28 cellular contexts compared by ENCODE assay signal in the genomic region with DNA sequence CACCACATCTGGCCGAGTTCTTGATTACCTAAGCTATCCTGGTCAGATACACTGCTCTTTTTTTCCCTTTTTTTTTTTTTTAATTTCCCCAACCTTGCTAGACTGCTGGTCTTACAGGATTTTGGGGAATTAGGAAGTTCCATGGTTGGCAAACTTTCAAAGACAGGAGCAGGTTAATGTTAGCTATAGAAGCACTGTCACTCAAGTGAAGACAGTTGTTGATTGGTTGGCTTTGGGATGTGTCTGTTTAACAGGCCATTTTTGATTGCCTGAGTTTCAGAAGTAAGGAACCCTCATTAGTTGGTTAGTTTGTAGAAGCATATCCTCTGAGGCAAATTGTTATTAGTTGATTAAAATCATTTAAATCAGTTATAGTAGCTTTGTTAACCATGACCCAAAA. TPM values are rescaled to one million over a fixed set of nuclear protein-coding genes. Genes with fewer than 3 reads are reported as not detected.
A peak's percentile ranks its signal among the peaks of the same experiment; 100 is the strongest.
DNase-seq lines count a peak whose midpoint lies in the region; ATAC-seq, FAIRE-seq and TF ChIP-seq lines count a peak whose summit lies in the region.
"Had no signal": no experiment of that assay in that cellular context is flagged by ENCODE, and none has a peak within 500 bp of the region (broad histone marks: within the 10 kb centered on the region; RNA-seq: fewer than 3 reads in every experiment).

No MANE protein-coding gene starts in this region.

- H3K27me3 Mint-ChIP-seq in T-helper 1 cell treated with Interleukin-12 subunit alpha and Interleukin-12 subunit beta and Interleukin-4 antibody, amounts not matched to agents 30 μg/mL and 1 μg/mL, for 36 hours (ENCODE audit: low read depth): no peaks in the 10 kb centered on the region
- H3K27me3 Mint-ChIP-seq in activated naive CD8-positive, alpha-beta T cell treated with anti-CD3 and anti-CD28 coated beads, Interleukin-2, amount 50 U/mL, for 24 hours: no peaks in the 10 kb centered on the region
- no peaks in the 10 kb centered on the region for H3K27me3 Mint-ChIP-seq in naive thymus-derived CD8-positive, alpha-beta T cell
- H3K27me3 Mint-ChIP-seq: stimulated activated memory B cell treated with anti-CD40 and anti-IgM and Interleukin-4, amounts not matched to agents 10 μg/mL and 1 μg/mL and 100 μg/mL, for 72 hours had no signal

- H3K36me3 Mint-ChIP-seq in T-helper 1 cell treated with Interleukin-12 subunit alpha and Interleukin-12 subunit beta and Interleukin-4 antibody, amounts not matched to agents 30 μg/mL and 1 μg/mL, for 36 hours (ENCODE audit: low read depth): peaks cover 22% of the 10 kb centered on the region
- H3K36me3 Mint-ChIP-seq in activated naive CD8-positive, alpha-beta T cell treated with anti-CD3 and anti-CD28 coated beads, Interleukin-2, amount 50 U/mL, for 24 hours (ENCODE audit: low read depth): peaks cover 50% of the 10 kb centered on the region
- H3K36me3 Mint-ChIP-seq in naive thymus-derived CD8-positive, alpha-beta T cell: peaks cover 0 to 75% (median 8%) of the 10 kb centered on the region in 3 donors

- H3K4me1 Mint-ChIP-seq in T-helper 1 cell treated with Interleukin-12 subunit alpha and Interleukin-12 subunit beta and Interleukin-4 antibody, amounts not matched to agents 30 μg/mL and 1 μg/mL, for 36 hours (ENCODE audit: low read depth): peaks cover 41% of the 10 kb centered on the region
- peaks cover 59% of the 10 kb centered on the region for H3K4me1 Mint-ChIP-seq in activated naive CD8-positive, alpha-beta T cell treated with anti-CD3 and anti-CD28 coated beads, Interleukin-2, amount 50 U/mL, for 24 hours
- H3K4me1 Mint-ChIP-seq in naive thymus-derived CD8-positive, alpha-beta T cell: peaks cover 28 to 80% (median 59%) of the 10 kb centered on the region in 4 donors

- no peak for ATAC-seq in activated naive CD8-positive, alpha-beta T cell treated with anti-CD3 and anti-CD28 coated beads, Interleukin-2, amount 50 U/mL, for 24 hours
- ATAC-seq in naive thymus-derived CD8-positive, alpha-beta T cell: peak in 1 of 2 donors; percentile 42
- ATAC-seq: left cardiac atrium; stimulated activated memory B cell treated with anti-CD40 and anti-IgM and Interleukin-4, amounts not matched to agents 10 μg/mL and 1 μg/mL and 100 μg/mL, for 72 hours had no signal

- FAIRE-seq in frontal cortex (lab: Jason Lieb, UNC): no peak
- FAIRE-seq: urothelium cell line had no signal

- no peaks in the 10 kb centered on the region for H3K9me3 Mint-ChIP-seq in T-helper 1 cell treated with Interleukin-12 subunit alpha and Interleukin-12 subunit beta and Interleukin-4 antibody, amounts not matched to agents 30 μg/mL and 1 μg/mL, for 36 hours
- no peaks in the 10 kb centered on the region for H3K9me3 Mint-ChIP-seq in activated naive CD8-positive, alpha-beta T cell treated with anti-CD3 and anti-CD28 coated beads, Interleukin-2, amount 50 U/mL, for 24 hours
- H3K9me3 Mint-ChIP-seq in naive thymus-derived CD8-positive, alpha-beta T cell: no peaks in the 10 kb centered on the region
- H3K9me3 Mint-ChIP-seq: CD14-positive monocyte; stimulated activated memory B cell treated with anti-CD40 and anti-IgM and Interleukin-4, amounts not matched to agents 10 μg/mL and 1 μg/mL and 100 μg/mL, for 72 hours had no signal

- CTCF ChIA-PET in HEK293T (lab: Yijun Ruan, JAX): interaction anchor here (0.7 kb wide), 1 partner anchor 81 kb away, joined by 3 read pairs; no protein-coding TSS in a partner anchor

- H3K27ac Mint-ChIP-seq in T-helper 1 cell treated with Interleukin-12 subunit alpha and Interleukin-12 subunit beta and Interleukin-4 antibody, amounts not matched to agents 30 μg/mL and 1 μg/mL, for 36 hours: peak overlapping the region; percentile 9
- peak overlapping the region; percentile 72 for H3K27ac Mint-ChIP-seq in activated naive CD8-positive, alpha-beta T cell treated with anti-CD3 and anti-CD28 coated beads, Interleukin-2, amount 50 U/mL, for 24 hours
- H3K27ac Mint-ChIP-seq in naive thymus-derived CD8-positive, alpha-beta T cell: peak overlapping the region; percentile 22 to 94 (median 82)
- H3K27ac Mint-ChIP-seq: stimulated activated memory B cell treated with anti-CD40 and anti-IgM and Interleukin-4, amounts not matched to agents 10 μg/mL and 1 μg/mL and 100 μg/mL, for 72 hours had no signal

- H3K4me3 Mint-ChIP-seq in T-helper 1 cell treated with Interleukin-12 subunit alpha and Interleukin-12 subunit beta and Interleukin-4 antibody, amounts not matched to agents 30 μg/mL and 1 μg/mL, for 36 hours: no peak overlapping the region
- H3K4me3 Mint-ChIP-seq in activated naive CD8-positive, alpha-beta T cell treated with anti-CD3 and anti-CD28 coated beads, Interleukin-2, amount 50 U/mL, for 24 hours: no peak overlapping the region
- peak overlapping the region in 9 of 10 donors; percentile 37 to 61 (median 53) for H3K4me3 Mint-ChIP-seq in naive thymus-derived CD8-positive, alpha-beta T cell
- H3K4me3 Mint-ChIP-seq: CD14-positive monocyte; stimulated activated memory B cell treated with anti-CD40 and anti-IgM and Interleukin-4, amounts not matched to agents 10 μg/mL and 1 μg/mL and 100 μg/mL, for 72 hours had no signal

- POLR2A ChIA-PET in HEK293T (lab: Yijun Ruan, JAX): no interaction called here
- POLR2A ChIA-PET in naive thymus-derived CD8-positive, alpha-beta T cell (lab: Charles Lee): interaction anchor here (0.6 kb wide), 3 partner anchors 56 to 416 kb away, joined by 3 read pairs; no protein-coding TSS in a partner anchor

- DNase-seq in T-helper 1 cell (no peak), HEK293T (ENCODE audit: extremely low spot score) (no peak), NCI-H1105 (lab: John Stamatoyannopoulos, UW) (no peak), frontal cortex (ENCODE audit: low spot score in 2 of 2) (no peak), COLO829 (ENCODE audit: low spot score) (no peak)
- DNase-seq in activated naive CD8-positive, alpha-beta T cell treated with anti-CD3 and anti-CD28 coated beads, Interleukin-2, amount 50 U/mL, for 24 hours: no peak
- no peak for DNase-seq in naive thymus-derived CD8-positive, alpha-beta T cell
- DNase-seq: activated CD4-positive, alpha-beta T cell treated with anti-CD3 and anti-CD28 coated beads, Interleukin-2, amount 50 U/mL, for 48 hours; activated CD4-positive, CD25-positive, alpha-beta regulatory T cell; activated naive CD4-positive, alpha-beta T cell treated with anti-CD3 and anti-CD28 coated beads, Interleukin-2, amount 50 U/mL, for 16 hours; aorta; cortex of kidney; DMS153; esophagus squamous epithelium; foreskin melanocyte; left cardiac atrium; mammary epithelial cell; NCI-H1092; NCI-H187; NCI-H524 treated with DMSO at 0.1 percent for 48 hours; NK-92 treated with Interleukin-12 subunit alpha and Interleukin-12 subunit beta, amount 100 ng/mL, for 24 hours; SHP77; sigmoid colon; stimulated activated CD4-positive, alpha-beta T cell treated with anti-CD3 and anti-CD28 coated beads, Interleukin-4, amount 100 ng/mL, for 24 hours had no signal

TF ChIP-seq in HEK293T, 16 proteins besides CTCF, POLR2A, EP300 and RAD21:
- TF ChIP-seq FOXA1 (IDR thresholded peaks at IDR 0.05): no peak
- TF ChIP-seq, protein P1, sequence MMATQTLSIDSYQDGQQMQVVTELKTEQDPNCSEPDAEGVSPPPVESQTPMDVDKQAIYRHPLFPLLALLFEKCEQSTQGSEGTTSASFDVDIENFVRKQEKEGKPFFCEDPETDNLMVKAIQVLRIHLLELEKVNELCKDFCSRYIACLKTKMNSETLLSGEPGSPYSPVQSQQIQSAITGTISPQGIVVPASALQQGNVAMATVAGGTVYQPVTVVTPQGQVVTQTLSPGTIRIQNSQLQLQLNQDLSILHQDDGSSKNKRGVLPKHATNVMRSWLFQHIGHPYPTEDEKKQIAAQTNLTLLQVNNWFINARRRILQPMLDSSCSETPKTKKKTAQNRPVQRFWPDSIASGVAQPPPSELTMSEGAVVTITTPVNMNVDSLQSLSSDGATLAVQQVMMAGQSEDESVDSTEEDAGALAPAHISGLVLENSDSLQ (IDR thresholded peaks at IDR 0.05): peak; percentile 63
TF ChIP-seq in HEK293T: peak in this region for 1.

RNA-seq across cellular contexts. Expression of a gene that starts 36.8 kb away (rescaled TPM):
- 100 to 1,000 TPM; 254 to 288 TPM for total RNA-seq in naive thymus-derived CD8-positive, alpha-beta T cell
- polyA plus RNA-seq in naive thymus-derived CD8-positive, alpha-beta T cell: 100 to 1,000 TPM; 562 to 708 (median 574) TPM
- 66.4 TPM for total RNA-seq in frontal cortex

RNA-seq across cellular contexts. Expression of a gene that starts 39.3 kb away (rescaled TPM):
- 10 to 100 TPM; 69.9 to 78.5 TPM for total RNA-seq in naive thymus-derived CD8-positive, alpha-beta T cell
- 10 to 100 TPM; 21.3 to 39.0 (median 24.6) TPM for polyA plus RNA-seq in naive thymus-derived CD8-positive, alpha-beta T cell
- total RNA-seq in frontal cortex: 59.9 TPM

Comparison
In these comparisons a context has a peak if more than half of its experiments do, and no peak if none do; other contexts are left out.
1. H3K27ac Mint-ChIP-seq: peak in every context shown above with its lines; median percentile 82 in naive thymus-derived CD8-positive, alpha-beta T cell; 72 in activated naive CD8-positive, alpha-beta T cell treated with anti-CD3 and anti-CD28 coated beads, Interleukin-2, amount 50 U/mL, for 24 hours; 9 in T-helper 1 cell treated with Interleukin-12 subunit alpha and Interleukin-12 subunit beta and Interleukin-4 antibody, amounts not matched to agents 30 μg/mL and 1 μg/mL, for 36 hours.
2. H3K4me3 Mint-ChIP-seq: peak in naive thymus-derived CD8-positive, alpha-beta T cell (9 of 10); none in T-helper 1 cell treated with Interleukin-12 subunit alpha and Interleukin-12 subunit beta and Interleukin-4 antibody, amounts not matched to agents 30 μg/mL and 1 μg/mL, for 36 hours (single experiment) and activated naive CD8-positive, alpha-beta T cell treated with anti-CD3 and anti-CD28 coated beads, Interleukin-2, amount 50 U/mL, for 24 hours (single experiment).